ENCODE assay signal across 21 cellular contexts in genomic region chr10:69965919-69966662, GRCh38.
A peak's percentile ranks its signal among the peaks of the same experiment; 100 is the strongest.
DNase-seq lines count a peak whose midpoint lies in the region; ATAC-seq, FAIRE-seq and TF ChIP-seq lines count a peak whose summit lies in the region.
"Had no signal": no experiment of that assay in that cellular context is flagged by ENCODE, and none has a peak within 500 bp of the region (broad histone marks: within the 10 kb centered on the region; RNA-seq: fewer than 3 reads in every experiment).

No MANE protein-coding gene starts in this region.

- DNase-seq in Daoy (ENCODE audit: low read depth) (peak; percentile 23), PC-3 (peak; percentile 53), epithelial cell of esophagus (ENCODE audit: low read depth) (peak; percentile 10), mucosa of gallbladder (ENCODE audit: low spot score) (peak; percentile 6), GM19239 (ENCODE audit: insufficient read length, low spot score) (no peak), NCI-H1048 (lab: John Stamatoyannopoulos, UW) (no peak), trophoblast cell (no peak), GM23338 (ENCODE audit: low spot score) (no peak)
- DNase-seq: activated naive CD8-positive, alpha-beta T cell treated with anti-CD3 and anti-CD28 coated beads, Interleukin-2, amount 10 ng/mL, durations not matched to agents 7 days and 5 days; brain microvascular endothelial cell; hypothalamus; mammary epithelial cell; NCI-H1092; right lobe of liver; stimulated activated CD4-positive, alpha-beta T cell treated with anti-CD3 and anti-CD28 coated beads, Interleukin-15, amount 100 ng/mL, for 24 hours had no signal

- H3K4me1 Mint-ChIP-seq in GM23338 = peaks cover 14% of the 10 kb centered on the region; the same call in 2 of the 3 replicates

- H3K9ac ChIP-seq in PC-3 (ENCODE audit: low read length) = no peak overlapping the region
- no peak overlapping the region for H3K9ac ChIP-seq in trophoblast cell (ENCODE audit: low read length)

- H3F3A ChIP-seq in PC-3 (ENCODE audit: low read length, unreplicated experiment) (no peaks in the 10 kb centered on the region), GM23338 (replicated peaks; ENCODE audit: low read depth) (no peaks in the 10 kb centered on the region)

- H3K23ac ChIP-seq in trophoblast cell (ENCODE audit: low read length) = no peak overlapping the region

- H3K4me2 ChIP-seq in PC-3 (ENCODE audit: low read length) (no peak overlapping the region), trophoblast cell (ENCODE audit: low read length) (no peak overlapping the region), GM23338 (no peak overlapping the region)

- no peak overlapping the region for H2BK120ac ChIP-seq in trophoblast cell (ENCODE audit: insufficient read depth, low read length, poor library complexity)

- H3K18ac ChIP-seq in trophoblast cell (ENCODE audit: low read length) = no peak overlapping the region

- H3K4me3 ChIP-seq in PC-3 (ENCODE audit: low read length) (no peak overlapping the region), epithelial cell of esophagus (ENCODE audit: low read length) (no peak overlapping the region), trophoblast cell (ENCODE audit: low read depth, low read length) (no peak overlapping the region), GM23338 (no peak overlapping the region)
- H3K4me3 ChIP-seq: pancreas, right lobe of liver, thoracic aorta had no signal

- FAIRE-seq in GM19239 (lab: Jason Lieb, UNC) = no peak
- FAIRE-seq: frontal cortex, pancreas, RCC 7860 had no signal

- H3K4me3 Mint-ChIP-seq in GM23338 = no peak overlapping the region
- H3K4me3 Mint-ChIP-seq: activated naive CD8-positive, alpha-beta T cell treated with anti-CD3 and anti-CD28 coated beads, Interleukin-2, amount 10 ng/mL, durations not matched to agents 7 days and 5 days; dendritic cell treated with granulocyte-macrophage colony-stimulating factor and Interleukin-4, amounts not matched to agents 40 ng/mL and 50 ng/mL, for 4 days had no signal

- H3K36me3 Mint-ChIP-seq in GM23338 (ENCODE audit: low read depth) = no peaks in the 10 kb centered on the region; the same call in 2 of the 3 replicates
- H3K36me3 Mint-ChIP-seq: activated naive CD8-positive, alpha-beta T cell treated with anti-CD3 and anti-CD28 coated beads, Interleukin-2, amount 10 ng/mL, durations not matched to agents 7 days and 5 days had no signal

- no peak overlapping the region for H2AFZ ChIP-seq in PC-3 (ENCODE audit: low read length)
- H2AFZ ChIP-seq in trophoblast cell (ENCODE audit: insufficient read depth, low read length, poor library complexity) = no peak overlapping the region
- no peak overlapping the region; the same call in 1 of the 2 replicates for H2AFZ ChIP-seq in GM23338

- H3K9me2 ChIP-seq in PC-3 (replicated peaks; ENCODE audit: low read length) (no peaks in the 10 kb centered on the region), GM23338 (ENCODE audit: insufficient read depth) (no peaks in the 10 kb centered on the region)

- H3K27ac ChIP-seq in PC-3 (ENCODE audit: low read length) (no peak overlapping the region), trophoblast cell (ENCODE audit: low read depth, low read length) (no peak overlapping the region), GM23338 (ENCODE audit: low read depth) (no peak overlapping the region)
- H3K27ac ChIP-seq: brain microvascular endothelial cell, pancreas, right lobe of liver, thoracic aorta had no signal

- H3K14ac ChIP-seq in trophoblast cell (ENCODE audit: low read length) = no peak overlapping the region

- CTCF ChIA-PET in PC-3 (lab: Charles Lee) = no interaction called here

- POLR2A ChIA-PET in PC-3 (lab: Charles Lee; ENCODE audit: unreplicated experiment) = no interaction called here

- no peaks in the 10 kb centered on the region; the same call in 1 of the 2 replicates for H3K4me1 ChIP-seq in PC-3 (ENCODE audit: insufficient read depth, low read length)
- no peaks in the 10 kb centered on the region for H3K4me1 ChIP-seq in trophoblast cell (ENCODE audit: control insufficient read depth in 1 of 2, insufficient read depth in 2 of 2, low read length in 2 of 2)
- H3K4me1 ChIP-seq in GM23338 (ENCODE audit: insufficient read depth) = no peaks in the 10 kb centered on the region
- H3K4me1 ChIP-seq: pancreas, right lobe of liver had no signal

- no TSS peak for BruUV-seq in PC-3 (replicated peaks; lab: Mats Ljungman, UMichigan)

- no peak overlapping the region for H2BK12ac ChIP-seq in trophoblast cell (ENCODE audit: low read length)

- TF ChIP-seq CTCF in PC-3 (conservative IDR thresholded peaks at IDR 0.05; ENCODE audit: low read depth, low read length) (no peak), epithelial cell of esophagus (IDR thresholded peaks at IDR 0.05; ENCODE audit: insufficient read depth, low read depth, low read length, missing control alignments) (no peak), GM23338 (conservative IDR thresholded peaks at IDR 0.05; ENCODE audit: low read depth in 2 of 2) (no peak)

- intact Hi-C loops in PC-3 (cut with micrococcal nuclease) = loop anchor here (5.0 kb wide), 1 partner anchor 86 kb away; the partner anchor contains the start of gene MACROH2A2

- no CpG with 5 or more reads among the region's 14 CpGs for WGBS in trophoblast cell (ENCODE audit: extremely low coverage, insufficient coverage, insufficient read length)

- H3K27me3 Mint-ChIP-seq in GM23338 (ENCODE audit: insufficient read depth, low read depth, poor library complexity) = peaks cover 9% of the 10 kb centered on the region

- peaks cover 29% of the 10 kb centered on the region for H3K27me3 ChIP-seq in PC-3 (ENCODE audit: low read length)
- no peaks in the 10 kb centered on the region for H3K27me3 ChIP-seq in trophoblast cell (ENCODE audit: insufficient read depth, low read length)
- no peaks in the 10 kb centered on the region for H3K27me3 ChIP-seq in GM23338 (ENCODE audit: insufficient read depth)
- H3K27me3 ChIP-seq: brain microvascular endothelial cell, pancreas, right lobe of liver had no signal

- H3K27ac Mint-ChIP-seq in GM23338 = no peak overlapping the region
- H3K27ac Mint-ChIP-seq: activated naive CD8-positive, alpha-beta T cell treated with anti-CD3 and anti-CD28 coated beads, Interleukin-2, amount 10 ng/mL, durations not matched to agents 7 days and 5 days; dendritic cell treated with granulocyte-macrophage colony-stimulating factor and Interleukin-4, amounts not matched to agents 40 ng/mL and 50 ng/mL, for 4 days had no signal

- no peak overlapping the region for H2BK5ac ChIP-seq in trophoblast cell (ENCODE audit: low read depth, low read length, poor library complexity)

- H4K20me1 ChIP-seq in PC-3 (ENCODE audit: low read length) (no peaks in the 10 kb centered on the region), GM23338 (replicated peaks; ENCODE audit: insufficient read depth) (no peaks in the 10 kb centered on the region)

- H4K91ac ChIP-seq in trophoblast cell (ENCODE audit: low read depth, low read length) = no peak overlapping the region

- no peak overlapping the region for H3K4ac ChIP-seq in trophoblast cell (ENCODE audit: low read depth, low read length)

- no peak overlapping the region for H4K12ac ChIP-seq in trophoblast cell (ENCODE audit: low read depth, low read length)

- ATAC-seq in PC-3 (peak; percentile 27; the same call in 1 of the 2 replicates), GM23338 (no peak)
- ATAC-seq: activated CD4-positive, CD25-positive, alpha-beta regulatory T cell treated with anti-CD3 and anti-CD28 coated beads, Interleukin-2, amount 50 U/mL, for 24 hours; pancreas; right lobe of liver had no signal

- H3K36me3 ChIP-seq in PC-3 (ENCODE audit: low read depth, low read length) (no peaks in the 10 kb centered on the region), trophoblast cell (ENCODE audit: control insufficient read depth in 1 of 2, insufficient read depth in 2 of 2, low read length in 2 of 2) (no peaks in the 10 kb centered on the region), GM23338 (ENCODE audit: insufficient read depth) (no peaks in the 10 kb centered on the region)
- H3K36me3 ChIP-seq: brain microvascular endothelial cell, pancreas, right lobe of liver, thoracic aorta had no signal

- H3K9me3 ChIP-seq in PC-3 (ENCODE audit: low read length) (no peaks in the 10 kb centered on the region), trophoblast cell (ENCODE audit: insufficient read depth, low read depth, low read length) (no peaks in the 10 kb centered on the region)
- H3K9me3 ChIP-seq: pancreas, right lobe of liver, thoracic aorta had no signal

- no peaks in the 10 kb centered on the region for H3K79me2 ChIP-seq in PC-3 (ENCODE audit: low read length)
- no peaks in the 10 kb centered on the region for H3K79me2 ChIP-seq in trophoblast cell (ENCODE audit: control insufficient read depth, insufficient read depth, low read length, poor library complexity)
- H3K79me2 ChIP-seq in GM23338 (replicated peaks; ENCODE audit: insufficient read depth) = no peaks in the 10 kb centered on the region

- H4K8ac ChIP-seq in trophoblast cell (ENCODE audit: low read depth, low read length) = no peak overlapping the region

- H3K9me3 Mint-ChIP-seq in GM23338 = no peaks in the 10 kb centered on the region
- H3K9me3 Mint-ChIP-seq: activated naive CD8-positive, alpha-beta T cell treated with anti-CD3 and anti-CD28 coated beads, Interleukin-2, amount 10 ng/mL, durations not matched to agents 7 days and 5 days; dendritic cell treated with granulocyte-macrophage colony-stimulating factor and Interleukin-4, amounts not matched to agents 40 ng/mL and 50 ng/mL, for 4 days had no signal

- H2AK5ac ChIP-seq in trophoblast cell (ENCODE audit: low read length) = no peak overlapping the region

- no peaks in the 10 kb centered on the region for H3K79me1 ChIP-seq in trophoblast cell (ENCODE audit: low read length)

Comparison
In these comparisons a context has a peak if more than half of its experiments do, and no peak if none do; other contexts are left out.
1. DNase-seq: peak in Daoy (single experiment), PC-3 (single experiment), epithelial cell of esophagus (single experiment) and mucosa of gallbladder (single experiment); none in GM19239 (single experiment), NCI-H1048 (single experiment), trophoblast cell (0 of 2) and GM23338 (single experiment).